Comparison of ENCODE assay signal across 1 cellular context in genomic region chr5:117302949-117303348, GRCh38.
TF ChIP-seq lines count a peak whose summit lies in the region.

No MANE protein-coding gene starts in this region.

TF ChIP-seq in IMR-90, 13 proteins besides CTCF, POLR2A, EP300 and RAD21:
- TF ChIP-seq NFE2L2 (IDR thresholded peaks at IDR 0.05; ENCODE audit: low read depth, low read length), result no peak
TF ChIP-seq in IMR-90: peak in this region for 0.
